Comparison of ENCODE assay signal across 32 cellular contexts in genomic region chr15:79161837-79162508, GRCh38.
"Had no signal": no experiment of that assay in that cellular context is flagged by ENCODE, and none has a peak within 500 bp of the region (broad histone marks: within the 10 kb centered on the region; RNA-seq: fewer than 3 reads in every experiment).

No MANE protein-coding gene starts in this region.

- H3K4me1 Mint-ChIP-seq: activated CD4-positive, alpha-beta memory T cell treated with anti-CD3 and anti-CD28 coated beads, Interleukin-2, amount 10 ng/mL, durations not matched to agents 7 days and 5 days; activated CD4-positive, alpha-beta T cell treated with anti-CD3 and anti-CD28 coated beads, Interleukin-2, amount 10 ng/mL, durations not matched to agents 7 days and 5 days; activated naive CD4-positive, alpha-beta T cell treated with anti-CD3 and anti-CD28 coated beads, Interleukin-2, amount 10 ng/mL, durations not matched to agents 7 days and 5 days; activated naive CD8-positive, alpha-beta T cell treated with anti-CD3 and anti-CD28 coated beads, Interleukin-2, amount 10 ng/mL, durations not matched to agents 7 days and 5 days; brain; WTC11 had no signal

- H3K4me1 ChIP-seq: ascending aorta, breast epithelium, foreskin keratinocyte, gastrocnemius medialis, heart left ventricle had no signal

- DNase-seq: activated CD4-positive, alpha-beta memory T cell treated with anti-CD3 and anti-CD28 coated beads, Interleukin-2, amount 10 ng/mL, durations not matched to agents 7 days and 5 days; activated CD4-positive, alpha-beta T cell treated with anti-CD3 and anti-CD28 coated beads for 1 hour; activated CD4-positive, alpha-beta T cell treated with anti-CD3 and anti-CD28 coated beads for 4 hours; activated CD4-positive, alpha-beta T cell treated with anti-CD3 and anti-CD28 coated beads, Interleukin-2, amount 10 ng/mL, durations not matched to agents 7 days and 5 days; activated CD4-positive, alpha-beta T cell treated with anti-CD3 and anti-CD28 coated beads, Interleukin-2, amount 50 U/mL, for 4 hours; activated CD8-positive, alpha-beta memory T cell treated with anti-CD3 and anti-CD28 coated beads, Interleukin-2, amount 50 U/mL, for 48 hours; activated gamma-delta T cell; activated naive CD4-positive, alpha-beta T cell; activated naive CD4-positive, alpha-beta T cell treated with anti-CD3 and anti-CD28 coated beads, Interleukin-2, amount 10 ng/mL, durations not matched to agents 7 days and 5 days; activated naive CD8-positive, alpha-beta T cell treated with anti-CD3 and anti-CD28 coated beads, Interleukin-2, amount 10 ng/mL, durations not matched to agents 7 days and 5 days; activated T-cell treated with anti-CD3 and anti-CD28 coated beads for 4 hours; activated T-cell treated with anti-CD3 and anti-CD28 coated beads, Interleukin-2, amount 50 U/mL, for 24 hours; activated T-cell treated with anti-CD3 and anti-CD28 coated beads, Interleukin-2, amount 50 U/mL, for 72 hours; central memory CD4-positive, alpha-beta T cell; cerebellar nuclear complex; dorsolateral prefrontal cortex; effector memory CD4-positive, alpha-beta T cell; endodermal cell; foreskin keratinocyte; gastrocnemius medialis; glutamatergic neuron; heart left ventricle; T-helper 2 cell had no signal

- H3K27me3 ChIP-seq: ascending aorta, breast epithelium, cardiac muscle cell, dorsolateral prefrontal cortex, foreskin keratinocyte, gastrocnemius medialis, heart left ventricle had no signal

- H3K36me3 ChIP-seq: ascending aorta, breast epithelium, cardiac muscle cell, gastrocnemius medialis, heart left ventricle had no signal

- H3K4me3 Mint-ChIP-seq: activated CD4-positive, alpha-beta memory T cell treated with anti-CD3 and anti-CD28 coated beads, Interleukin-2, amount 10 ng/mL, durations not matched to agents 7 days and 5 days; activated CD4-positive, alpha-beta T cell treated with anti-CD3 and anti-CD28 coated beads, Interleukin-2, amount 10 ng/mL, durations not matched to agents 7 days and 5 days; activated naive CD4-positive, alpha-beta T cell treated with anti-CD3 and anti-CD28 coated beads, Interleukin-2, amount 10 ng/mL, durations not matched to agents 7 days and 5 days; activated naive CD8-positive, alpha-beta T cell treated with anti-CD3 and anti-CD28 coated beads, Interleukin-2, amount 10 ng/mL, durations not matched to agents 7 days and 5 days; activated T-cell treated with anti-CD3 and anti-CD28 coated beads, Interleukin-2, amount 50 U/mL, for 24 hours; activated T-cell treated with anti-CD3 and anti-CD28 coated beads, Interleukin-2, amount 50 U/mL, for 72 hours; brain; dendritic cell treated with granulocyte-macrophage colony-stimulating factor and Interleukin-4, amounts not matched to agents 40 ng/mL and 50 ng/mL, for 4 days; endodermal cell; WTC11 had no signal

- ATAC-seq: activated naive CD4-positive, alpha-beta T cell treated with anti-CD3 and anti-CD28 coated beads, Interleukin-2, amount 50 U/mL, for 72 hours; activated T-cell treated with anti-CD3 and anti-CD28 coated beads, Interleukin-2, amount 50 U/mL, for 72 hours; esophagus mucosa; foreskin keratinocyte; gastrocnemius medialis; heart left ventricle; WTC11 had no signal

- H3K4me3 ChIP-seq: ascending aorta, breast epithelium, cardiac muscle cell, coronary artery, dorsolateral prefrontal cortex, gastrocnemius medialis, heart left ventricle had no signal

- H3K27ac ChIP-seq: ascending aorta, breast epithelium, cardiac muscle cell, coronary artery, dorsolateral prefrontal cortex, foreskin keratinocyte, gastrocnemius medialis, heart left ventricle had no signal

- H3K36me3 Mint-ChIP-seq: activated naive CD4-positive, alpha-beta T cell treated with anti-CD3 and anti-CD28 coated beads, Interleukin-2, amount 10 ng/mL, durations not matched to agents 7 days and 5 days; activated naive CD4-positive, alpha-beta T cell treated with anti-CD3 and anti-CD28 coated beads, Interleukin-2, amount 50 U/mL, for 72 hours; activated naive CD8-positive, alpha-beta T cell treated with anti-CD3 and anti-CD28 coated beads, Interleukin-2, amount 10 ng/mL, durations not matched to agents 7 days and 5 days; brain; WTC11 had no signal

- H3K9me3 ChIP-seq: ascending aorta, breast epithelium, gastrocnemius medialis, heart left ventricle had no signal

- H3K27ac Mint-ChIP-seq: activated CD4-positive, alpha-beta memory T cell treated with anti-CD3 and anti-CD28 coated beads, Interleukin-2, amount 10 ng/mL, durations not matched to agents 7 days and 5 days; activated CD4-positive, alpha-beta T cell treated with anti-CD3 and anti-CD28 coated beads, Interleukin-2, amount 10 ng/mL, durations not matched to agents 7 days and 5 days; activated naive CD4-positive, alpha-beta T cell treated with anti-CD3 and anti-CD28 coated beads, Interleukin-2, amount 10 ng/mL, durations not matched to agents 7 days and 5 days; activated naive CD4-positive, alpha-beta T cell treated with anti-CD3 and anti-CD28 coated beads, Interleukin-2, amount 50 U/mL, for 72 hours; activated naive CD8-positive, alpha-beta T cell treated with anti-CD3 and anti-CD28 coated beads, Interleukin-2, amount 10 ng/mL, durations not matched to agents 7 days and 5 days; activated T-cell treated with anti-CD3 and anti-CD28 coated beads, Interleukin-2, amount 50 U/mL, for 24 hours; activated T-cell treated with anti-CD3 and anti-CD28 coated beads, Interleukin-2, amount 50 U/mL, for 72 hours; brain; dendritic cell treated with granulocyte-macrophage colony-stimulating factor and Interleukin-4, amounts not matched to agents 40 ng/mL and 50 ng/mL, for 4 days; endodermal cell; WTC11 had no signal

- H3K9me3 Mint-ChIP-seq: activated CD4-positive, alpha-beta memory T cell treated with anti-CD3 and anti-CD28 coated beads, Interleukin-2, amount 10 ng/mL, durations not matched to agents 7 days and 5 days; activated CD4-positive, alpha-beta T cell treated with anti-CD3 and anti-CD28 coated beads, Interleukin-2, amount 10 ng/mL, durations not matched to agents 7 days and 5 days; activated naive CD4-positive, alpha-beta T cell treated with anti-CD3 and anti-CD28 coated beads, Interleukin-2, amount 10 ng/mL, durations not matched to agents 7 days and 5 days; activated naive CD4-positive, alpha-beta T cell treated with anti-CD3 and anti-CD28 coated beads, Interleukin-2, amount 50 U/mL, for 72 hours; activated naive CD8-positive, alpha-beta T cell treated with anti-CD3 and anti-CD28 coated beads, Interleukin-2, amount 10 ng/mL, durations not matched to agents 7 days and 5 days; activated T-cell treated with anti-CD3 and anti-CD28 coated beads, Interleukin-2, amount 50 U/mL, for 24 hours; activated T-cell treated with anti-CD3 and anti-CD28 coated beads, Interleukin-2, amount 50 U/mL, for 72 hours; brain; dendritic cell treated with granulocyte-macrophage colony-stimulating factor and Interleukin-4, amounts not matched to agents 40 ng/mL and 50 ng/mL, for 4 days; endodermal cell; WTC11 had no signal
